In the genomic region with DNA sequence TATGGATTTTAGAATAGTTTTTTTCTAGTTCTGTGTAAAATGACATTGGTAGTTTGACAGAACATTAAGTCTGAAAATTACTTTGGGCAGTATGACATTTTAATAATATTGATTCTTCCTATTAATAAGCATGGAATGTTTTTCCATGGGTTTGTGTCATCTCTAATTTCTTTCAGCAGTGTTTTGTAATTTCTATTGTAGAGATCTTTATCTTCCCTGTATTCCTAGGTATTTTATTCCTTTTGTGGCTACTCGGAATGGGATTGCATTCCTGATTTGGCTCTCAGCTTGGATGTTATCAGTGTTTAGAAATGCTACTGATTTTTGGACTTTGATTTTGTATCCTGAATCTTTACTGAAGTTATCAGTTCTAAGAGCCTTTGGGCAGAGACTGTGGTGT, we compare ENCODE assay signal across 36 cellular contexts.
"Had no signal": no experiment of that assay in that cellular context is flagged by ENCODE, and none has a peak within 500 bp of the region (broad histone marks: within the 10 kb centered on the region; RNA-seq: fewer than 3 reads in every experiment).

No MANE protein-coding gene starts in this region.

- H3K27me3 ChIP-seq: adrenal gland, cardiac muscle cell had no signal

- H3K9me3 Mint-ChIP-seq: activated B cell treated with CpG ODN at 0.5 μM for 24 hours; activated CD4-positive, alpha-beta memory T cell treated with anti-CD3 and anti-CD28 coated beads for 36 hours; activated CD4-positive, alpha-beta T cell treated with anti-CD3 and anti-CD28 coated beads, Interleukin-2, amount 10 ng/mL, durations not matched to agents 24 days and 14 days; activated CD8-positive, alpha-beta T cell treated with anti-CD3 and anti-CD28 coated beads for 36 hours; activated naive CD4-positive, alpha-beta T cell treated with anti-CD3 and anti-CD28 coated beads for 36 hours; activated naive CD4-positive, alpha-beta T cell treated with anti-CD3 and anti-CD28 coated beads, Interleukin-2, amount 50 U/mL, for 72 hours; activated naive CD8-positive, alpha-beta T cell treated with anti-CD3 and anti-CD28 coated beads for 36 hours; activated T-cell treated with anti-CD3 and anti-CD28 coated beads, Interleukin-2, amount 50 U/mL, for 4 hours; activated T-cell treated with anti-CD3 and anti-CD28 coated beads, Interleukin-2, amount 50 U/mL, for 72 hours; activated T-helper 1 cell treated with anti-CD3 and anti-CD28 coated beads, Interleukin-12 subunit alpha, Interleukin-12 subunit beta, Interleukin-2, Interleukin-4 antibody, amounts not matched to agents 30 ng/mL and 10 ng/mL and 1 ng/mL, durations not matched to agents 14 hours and 24 hours and 36 hours; activated T-helper 17 cell treated with anti-CD3 and anti-CD28 coated beads, Interleukin-2, amount 50 U/mL, for 72 hours; central memory CD8-positive, alpha-beta T cell; T-helper 2 cell treated with Interferon-gamma antibody and Interleukin-4, amounts not matched to agents 5 μg/mL and 100 μg/mL, for 36 hours had no signal

- FAIRE-seq: bronchial epithelial cell, TTC549 had no signal

- H3K27ac ChIP-seq: adrenal gland, cardiac muscle cell, VCaP had no signal

- H3K4me1 Mint-ChIP-seq: activated B cell treated with CpG ODN at 0.5 μM for 24 hours; activated CD4-positive, alpha-beta T cell treated with anti-CD3 and anti-CD28 coated beads, Interleukin-2, amount 10 ng/mL, durations not matched to agents 24 days and 14 days; activated naive CD8-positive, alpha-beta T cell treated with anti-CD3 and anti-CD28 coated beads for 36 hours; activated T-helper 17 cell treated with anti-CD3 and anti-CD28 coated beads, Interleukin-2, amount 50 U/mL, for 72 hours; brain; central memory CD8-positive, alpha-beta T cell had no signal

- H3K36me3 Mint-ChIP-seq: activated CD4-positive, alpha-beta memory T cell treated with anti-CD3 and anti-CD28 coated beads for 36 hours; activated naive CD4-positive, alpha-beta T cell treated with anti-CD3 and anti-CD28 coated beads, Interleukin-2, amount 50 U/mL, for 72 hours; activated naive CD8-positive, alpha-beta T cell treated with anti-CD3 and anti-CD28 coated beads for 36 hours; brain had no signal

- H3K36me3 ChIP-seq: adrenal gland, cardiac muscle cell had no signal

- H3K9me3 ChIP-seq: adrenal gland had no signal

- H3K27ac Mint-ChIP-seq: activated B cell treated with CpG ODN at 0.5 μM for 24 hours; activated CD4-positive, alpha-beta memory T cell treated with anti-CD3 and anti-CD28 coated beads for 36 hours; activated CD4-positive, alpha-beta T cell treated with anti-CD3 and anti-CD28 coated beads, Interleukin-2, amount 10 ng/mL, durations not matched to agents 24 days and 14 days; activated CD8-positive, alpha-beta T cell treated with anti-CD3 and anti-CD28 coated beads for 36 hours; activated naive CD4-positive, alpha-beta T cell treated with anti-CD3 and anti-CD28 coated beads for 36 hours; activated naive CD4-positive, alpha-beta T cell treated with anti-CD3 and anti-CD28 coated beads, Interleukin-2, amount 50 U/mL, for 72 hours; activated naive CD8-positive, alpha-beta T cell treated with anti-CD3 and anti-CD28 coated beads for 36 hours; activated T-cell treated with anti-CD3 and anti-CD28 coated beads, Interleukin-2, amount 50 U/mL, for 72 hours; activated T-helper 1 cell treated with anti-CD3 and anti-CD28 coated beads, Interleukin-12 subunit alpha, Interleukin-12 subunit beta, Interleukin-2, Interleukin-4 antibody, amounts not matched to agents 30 ng/mL and 10 ng/mL and 1 ng/mL, durations not matched to agents 14 hours and 24 hours and 36 hours; activated T-helper 17 cell treated with anti-CD3 and anti-CD28 coated beads, Interleukin-2, amount 50 U/mL, for 72 hours; brain; T-helper 2 cell treated with Interferon-gamma antibody and Interleukin-4, amounts not matched to agents 5 μg/mL and 100 μg/mL, for 36 hours had no signal

- ATAC-seq: activated CD8-positive, alpha-beta T cell treated with anti-CD3 and anti-CD28 coated beads for 36 hours; activated naive CD4-positive, alpha-beta T cell treated with anti-CD3 and anti-CD28 coated beads, Interleukin-2, amount 50 U/mL, for 72 hours; activated T-cell treated with anti-CD3 and anti-CD28 coated beads, Interleukin-2, amount 50 U/mL, for 4 hours; activated T-cell treated with anti-CD3 and anti-CD28 coated beads, Interleukin-2, amount 50 U/mL, for 72 hours; activated T-helper 17 cell treated with anti-CD3 and anti-CD28 coated beads, Interleukin-2, amount 50 U/mL, for 72 hours had no signal

- H3K4me3 ChIP-seq: adrenal gland, cardiac muscle cell had no signal

- DNase-seq: activated B cell treated with CpG ODN at 0.5 μM for 24 hours; activated CD4-positive, alpha-beta memory T cell treated with anti-CD3 and anti-CD28 coated beads for 36 hours; activated CD4-positive, alpha-beta T cell treated with anti-CD3 and anti-CD28 coated beads for 4 hours; activated CD4-positive, alpha-beta T cell treated with anti-CD3 and anti-CD28 coated beads, Interleukin-2, amount 10 ng/mL, durations not matched to agents 24 days and 14 days; activated CD4-positive, alpha-beta T cell treated with anti-CD3 and anti-CD28 coated beads, Interleukin-2, amount 50 U/mL, for 1 hour; activated CD4-positive, alpha-beta T cell treated with anti-CD3 and anti-CD28 coated beads, Interleukin-2, amount 50 U/mL, for 4 hours; activated CD4-positive, CD25-positive, alpha-beta regulatory T cell treated with anti-CD3 and anti-CD28 coated beads, Interleukin-2, amount 50 U/mL, for 72 hours; activated CD8-positive, alpha-beta memory T cell treated with anti-CD3 and anti-CD28 coated beads, Interleukin-2, amount 50 U/mL, for 4 hours; activated CD8-positive, alpha-beta T cell treated with anti-CD3 and anti-CD28 coated beads for 36 hours; activated effector memory CD4-positive, alpha-beta T cell treated with anti-CD3 and anti-CD28 coated beads, Interleukin-2, amount 50 U/mL, for 16 hours; activated gamma-delta T cell treated with Interleukin-2 at 50 U/mL for 16 hours; activated naive CD4-positive, alpha-beta T cell; activated naive CD4-positive, alpha-beta T cell treated with anti-CD3 and anti-CD28 coated beads for 36 hours; activated naive CD4-positive, alpha-beta T cell treated with anti-CD3 and anti-CD28 coated beads, Interleukin-2, amount 50 U/mL, for 16 hours; activated naive CD8-positive, alpha-beta T cell treated with anti-CD3 and anti-CD28 coated beads for 36 hours; activated T-cell treated with anti-CD3 and anti-CD28 coated beads for 4 hours; activated T-cell treated with anti-CD3 and anti-CD28 coated beads, Interleukin-2, amount 50 U/mL, for 1 hour; activated T-cell treated with anti-CD3 and anti-CD28 coated beads, Interleukin-2, amount 50 U/mL, for 4 hours; activated T-cell treated with anti-CD3 and anti-CD28 coated beads, Interleukin-2, amount 50 U/mL, for 72 hours; adrenal gland; amniotic stem cell; aorta; caudate nucleus; cerebellar nuclear complex; T-helper 2 cell; T-helper 9 cell had no signal

- H3K27me3 Mint-ChIP-seq: activated CD4-positive, alpha-beta memory T cell treated with anti-CD3 and anti-CD28 coated beads for 36 hours; activated CD8-positive, alpha-beta T cell treated with anti-CD3 and anti-CD28 coated beads for 36 hours; activated naive CD8-positive, alpha-beta T cell treated with anti-CD3 and anti-CD28 coated beads for 36 hours; central memory CD8-positive, alpha-beta T cell had no signal

- H3K4me3 Mint-ChIP-seq: activated B cell treated with CpG ODN at 0.5 μM for 24 hours; activated CD4-positive, alpha-beta memory T cell treated with anti-CD3 and anti-CD28 coated beads for 36 hours; activated CD4-positive, alpha-beta T cell treated with anti-CD3 and anti-CD28 coated beads, Interleukin-2, amount 10 ng/mL, durations not matched to agents 24 days and 14 days; activated CD8-positive, alpha-beta T cell treated with anti-CD3 and anti-CD28 coated beads for 36 hours; activated naive CD4-positive, alpha-beta T cell treated with anti-CD3 and anti-CD28 coated beads for 36 hours; activated naive CD8-positive, alpha-beta T cell treated with anti-CD3 and anti-CD28 coated beads for 36 hours; activated T-cell treated with anti-CD3 and anti-CD28 coated beads, Interleukin-2, amount 50 U/mL, for 4 hours; activated T-cell treated with anti-CD3 and anti-CD28 coated beads, Interleukin-2, amount 50 U/mL, for 72 hours; activated T-helper 1 cell treated with anti-CD3 and anti-CD28 coated beads, Interleukin-12 subunit alpha, Interleukin-12 subunit beta, Interleukin-2, Interleukin-4 antibody, amounts not matched to agents 30 ng/mL and 10 ng/mL and 1 ng/mL, durations not matched to agents 14 hours and 24 hours and 36 hours; activated T-helper 17 cell treated with anti-CD3 and anti-CD28 coated beads, Interleukin-2, amount 50 U/mL, for 72 hours; brain; central memory CD8-positive, alpha-beta T cell; T-helper 2 cell treated with Interferon-gamma antibody and Interleukin-4, amounts not matched to agents 5 μg/mL and 100 μg/mL, for 36 hours had no signal
